Comparison of ENCODE assay signal across 19 cellular contexts in the genomic region with DNA sequence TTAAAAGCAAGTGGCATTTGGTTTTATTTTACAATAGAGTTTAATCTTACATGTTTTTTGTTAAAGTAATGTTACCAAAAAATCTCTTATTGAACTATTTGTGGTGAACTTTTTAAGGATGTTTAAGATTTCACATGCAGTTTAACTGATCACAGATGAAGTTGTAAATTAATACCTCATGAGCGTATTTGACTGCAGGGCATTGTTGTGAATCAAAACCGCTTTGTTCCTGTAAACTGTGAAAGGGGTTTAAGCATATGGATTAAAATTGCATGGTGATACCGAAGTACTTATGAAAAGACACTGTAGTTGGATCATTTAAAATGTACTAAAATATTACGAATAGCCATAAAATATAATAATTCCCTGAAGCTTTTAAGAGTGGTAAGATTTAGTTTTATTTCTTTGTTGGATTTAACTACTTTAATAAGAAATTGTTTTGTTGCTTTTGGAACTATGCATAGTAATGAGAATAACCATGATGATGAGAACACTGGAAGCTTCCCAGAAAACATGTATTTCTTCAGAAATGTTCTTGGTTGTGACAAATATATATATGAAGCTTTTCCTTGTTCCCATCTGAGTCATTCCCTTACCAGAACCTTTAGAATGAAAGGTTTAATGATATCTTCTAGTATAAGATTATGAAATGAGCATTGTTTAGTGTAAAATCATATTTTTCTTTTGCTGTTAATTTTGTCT.
DNase-seq lines count a peak whose midpoint lies in the region; ATAC-seq and TF ChIP-seq lines count a peak whose summit lies in the region.
"Had no signal": no experiment of that assay in that cellular context is flagged by ENCODE, and none has a peak within 500 bp of the region (broad histone marks: within the 10 kb centered on the region; RNA-seq: fewer than 3 reads in every experiment).

No MANE protein-coding gene starts in this region.

- no peak overlapping the region for H3K27ac Mint-ChIP-seq in activated T-helper 17 cell treated with anti-CD3 and anti-CD28 coated beads, Interleukin-2, amount 50 U/mL, for 72 hours

- H3K4me3 Mint-ChIP-seq in activated T-helper 17 cell treated with anti-CD3 and anti-CD28 coated beads, Interleukin-2, amount 50 U/mL, for 72 hours = no peak overlapping the region
- H3K4me3 Mint-ChIP-seq: effector memory CD8-positive, alpha-beta T cell had no signal

- H3K4me2 ChIP-seq in osteoblast (ENCODE audit: insufficient read depth, low read length) = peak overlapping the region; percentile 22

- H4K20me1 ChIP-seq in osteoblast (ENCODE audit: insufficient read depth, low read length) = no peaks in the 10 kb centered on the region

- H3K27me3 Mint-ChIP-seq in activated T-helper 17 cell treated with anti-CD3 and anti-CD28 coated beads, Interleukin-2, amount 50 U/mL, for 72 hours = no peaks in the 10 kb centered on the region
- H3K27me3 Mint-ChIP-seq: CD4-positive, CD25-positive, alpha-beta regulatory T cell; effector memory CD8-positive, alpha-beta T cell had no signal

- peaks cover 9% of the 10 kb centered on the region for H3K4me1 Mint-ChIP-seq in activated T-helper 17 cell treated with anti-CD3 and anti-CD28 coated beads, Interleukin-2, amount 50 U/mL, for 72 hours

- DNase-seq in ELR (ENCODE audit: low read depth) = peak; percentile 58
- DNase-seq in RPMI7951 (ENCODE audit: low read depth) = peak; percentile 51
- peak; percentile 48 for DNase-seq in epithelial cell of esophagus (ENCODE audit: low read depth)
- no peak for DNase-seq in osteoblast (ENCODE audit: insufficient read length, low spot score, missing footprints)
- no peak for DNase-seq in DMS53 treated with DMSO at 0.1 percent for 48 hours (lab: John Stamatoyannopoulos, UW; ENCODE audit: unreplicated experiment)
- no peak for DNase-seq in hippocampal formation (lab: John Stamatoyannopoulos, UW)
- DNase-seq: activated CD4-positive, alpha-beta T cell treated with anti-CD3 and anti-CD28 coated beads for 1 hour; activated CD8-positive, alpha-beta memory T cell treated with anti-CD3 and anti-CD28 coated beads, Interleukin-2, amount 50 U/mL, for 4 hours; activated naive CD4-positive, alpha-beta T cell; CD4-positive, CD25-positive, alpha-beta regulatory T cell; effector memory CD8-positive, alpha-beta T cell; NCI-H1048; occipital lobe; stimulated activated CD4-positive, alpha-beta T cell treated with anti-CD3 and anti-CD28 coated beads, Interleukin-4, amount 100 ng/mL, for 1 hour; stimulated activated CD8-positive, alpha-beta memory T cell treated with anti-CD3 and anti-CD28 coated beads, Interleukin-4, amount 100 ng/mL, for 48 hours; T-helper 9 cell had no signal

- no peaks in the 10 kb centered on the region for H3K9me3 Mint-ChIP-seq in activated T-helper 17 cell treated with anti-CD3 and anti-CD28 coated beads, Interleukin-2, amount 50 U/mL, for 72 hours

- ATAC-seq in activated T-helper 17 cell treated with anti-CD3 and anti-CD28 coated beads, Interleukin-2, amount 50 U/mL, for 72 hours (replicated peaks) = no peak
- ATAC-seq: effector memory CD8-positive, alpha-beta T cell; sciatic nerve had no signal

- H3K9me3 ChIP-seq in osteoblast (ENCODE audit: low read depth, low read length) = peaks cover 3% of the 10 kb centered on the region
- H3K9me3 ChIP-seq: suprapubic skin had no signal

- H2AFZ ChIP-seq in osteoblast (ENCODE audit: low read length) = no peak overlapping the region

- peak overlapping the region; percentile 59 for H3K27ac ChIP-seq in osteoblast (ENCODE audit: low read depth, low read length)
- H3K27ac ChIP-seq: suprapubic skin had no signal

- H3K27me3 ChIP-seq in osteoblast (ENCODE audit: insufficient read depth, low read length) = no peaks in the 10 kb centered on the region
- H3K27me3 ChIP-seq: suprapubic skin had no signal

- peaks cover 17% of the 10 kb centered on the region for H3K36me3 Mint-ChIP-seq in activated T-helper 17 cell treated with anti-CD3 and anti-CD28 coated beads, Interleukin-2, amount 50 U/mL, for 72 hours (ENCODE audit: low read depth)

- H3K79me2 ChIP-seq in osteoblast (ENCODE audit: insufficient read depth, low read length) = peaks cover 34% of the 10 kb centered on the region

- H3K4me3 ChIP-seq in epithelial cell of esophagus (ENCODE audit: low read length) (no peak overlapping the region), osteoblast (ENCODE audit: insufficient read depth, low read length) (no peak overlapping the region)
- H3K4me3 ChIP-seq: suprapubic skin had no signal

- peaks cover 9% of the 10 kb centered on the region for H3K4me1 ChIP-seq in osteoblast (ENCODE audit: insufficient read depth, low read length)

- TF ChIP-seq CTCF in epithelial cell of esophagus (IDR thresholded peaks at IDR 0.05; ENCODE audit: insufficient read depth, low read depth, low read length, missing control alignments) (no peak), osteoblast (IDR thresholded peaks at IDR 0.05; ENCODE audit: extremely low read depth, low read depth, low read length) (no peak)

- no peaks in the 10 kb centered on the region for H3K36me3 ChIP-seq in osteoblast (ENCODE audit: insufficient read depth, low read length)
- H3K36me3 ChIP-seq: suprapubic skin had no signal

Comparison
In these comparisons a context has a peak if more than half of its experiments do, and no peak if none do; other contexts are left out.
1. DNase-seq: peak in ELR (single experiment), RPMI7951 (single experiment) and epithelial cell of esophagus (single experiment); none in osteoblast (single experiment), DMS53 treated with DMSO at 0.1 percent for 48 hours (single experiment) and hippocampal formation (0 of 2).